1 cellular context compared by ENCODE assay signal in genomic region chr17:80454557-80455327, GRCh38.
A peak's percentile ranks its signal among the peaks of the same experiment; 100 is the strongest.
TF ChIP-seq lines count a peak whose summit lies in the region.

No MANE protein-coding gene starts in this region.

TF ChIP-seq in HepG2, 621 proteins besides CTCF, POLR2A, EP300 and RAD21 (continued from another document and continues in another):
- TF ChIP-seq ZNF646 (CRISPR knock-in tag; IDR thresholded peaks at IDR 0.05) = no peak
- peak; percentile 79; the same call in 1 of the 2 replicates for TF ChIP-seq ZNF431 (CRISPR knock-in tag; IDR thresholded peaks at IDR 0.05; ENCODE audit: borderline replicate concordance, low read depth)
- TF ChIP-seq ARNT (IDR thresholded peaks at IDR 0.05) = no peak
- TF ChIP-seq ZNF260 (CRISPR knock-in tag; IDR thresholded peaks at IDR 0.05; ENCODE audit: borderline replicate concordance, low read depth) = 0 out of 2 replicates have a peak, but pooled peaks have one; percentile 46
- no peak; the same call in 1 of the 2 replicates for TF ChIP-seq ZNF772 (CRISPR knock-in tag; IDR thresholded peaks at IDR 0.05)
- peak; percentile 91 for TF ChIP-seq HINFP (CRISPR knock-in tag; IDR thresholded peaks at IDR 0.05; ENCODE audit: low read depth)
- TF ChIP-seq SP5 (CRISPR knock-in tag; IDR thresholded peaks at IDR 0.05; ENCODE audit: borderline replicate concordance, low read depth) = peak; percentile 72
- TF ChIP-seq NFYC (CRISPR knock-in tag; IDR thresholded peaks at IDR 0.05) = peak; percentile 74
- TF ChIP-seq FOXC1 (CRISPR knock-in tag; IDR thresholded peaks at IDR 0.05; ENCODE audit: borderline replicate concordance) = peak; percentile 91
- no peak; the same call in 1 of the 2 replicates for TF ChIP-seq ZNF746 (CRISPR knock-in tag; IDR thresholded peaks at IDR 0.05)
- peak; percentile 93 for TF ChIP-seq EEA1 (CRISPR knock-in tag; IDR thresholded peaks at IDR 0.05; ENCODE audit: borderline replicate concordance)
- peak; percentile 48 for TF ChIP-seq FOSL2 (CRISPR knock-in tag; IDR thresholded peaks at IDR 0.05)
- 0 out of 2 replicates have a peak, but pooled peaks have one; percentile 16 for TF ChIP-seq NFATC3 (CRISPR knock-in tag; IDR thresholded peaks at IDR 0.05)
- TF ChIP-seq GATAD2A (CRISPR knock-in tag; IDR thresholded peaks at IDR 0.05) = no peak
- peak; percentile 98 for TF ChIP-seq GMEB1 (CRISPR knock-in tag; IDR thresholded peaks at IDR 0.05; ENCODE audit: borderline replicate concordance)
- no peak; the same call in 1 of the 2 replicates for TF ChIP-seq SMAD3 (CRISPR knock-in tag; IDR thresholded peaks at IDR 0.05)
- peak; percentile 84; the same call in 1 of the 2 replicates for TF ChIP-seq ETS1 (CRISPR knock-in tag; IDR thresholded peaks at IDR 0.05)
- TF ChIP-seq ZNF510 (CRISPR knock-in tag; IDR thresholded peaks at IDR 0.05; ENCODE audit: low read depth) = peak; percentile 69; the same call in 1 of the 2 replicates
- TF ChIP-seq ZFX (CRISPR knock-in tag; IDR thresholded peaks at IDR 0.05; ENCODE audit: low read depth) = peak; percentile 95
- peak; percentile 76 for TF ChIP-seq ZNF777 (CRISPR knock-in tag; IDR thresholded peaks at IDR 0.05)
- TF ChIP-seq ZFP62 (CRISPR knock-in tag; IDR thresholded peaks at IDR 0.05) = no peak
- no peak for TF ChIP-seq ZBTB21 (CRISPR knock-in tag; IDR thresholded peaks at IDR 0.05)
- TF ChIP-seq TBX2 (CRISPR knock-in tag; IDR thresholded peaks at IDR 0.05; ENCODE audit: borderline replicate concordance) = peak; percentile 67; the same call in 1 of the 2 replicates
- peak; percentile 82; the same call in 1 of the 2 replicates for TF ChIP-seq NR2C2 (CRISPR knock-in tag; IDR thresholded peaks at IDR 0.05; ENCODE audit: borderline replicate concordance)
- TF ChIP-seq NRL (CRISPR knock-in tag; IDR thresholded peaks at IDR 0.05; ENCODE audit: borderline replicate concordance) = peak; percentile 90
- TF ChIP-seq CEBPG (CRISPR knock-in tag; IDR thresholded peaks at IDR 0.05) = no peak; the same call in 1 of the 2 replicates
- TF ChIP-seq SRF (IDR thresholded peaks at IDR 0.05; ENCODE audit: low read depth, low read length) = no peak
- no peak for TF ChIP-seq AHDC1 (CRISPR knock-in tag; IDR thresholded peaks at IDR 0.05; ENCODE audit: borderline replicate concordance)
- TF ChIP-seq ZNF280B (CRISPR knock-in tag; IDR thresholded peaks at IDR 0.05; ENCODE audit: borderline replicate concordance) = peak; percentile 82
- TF ChIP-seq ZNF33B (CRISPR knock-in tag; IDR thresholded peaks at IDR 0.05) = peak; percentile 56
- no peak for TF ChIP-seq CBX2 (IDR thresholded peaks at IDR 0.05; ENCODE audit: low read depth, low read length)
- peak; percentile 59; the same call in 1 of the 2 replicates for TF ChIP-seq CBX2 (CRISPR knock-in tag; IDR thresholded peaks at IDR 0.05; ENCODE audit: low read depth)
- TF ChIP-seq ZNF792 (CRISPR knock-in tag; IDR thresholded peaks at IDR 0.05) = peak; percentile 74
- TF ChIP-seq ZFY (CRISPR knock-in tag; IDR thresholded peaks at IDR 0.05) = peak; percentile 96
- peak; percentile 30; the same call in 1 of the 2 replicates for TF ChIP-seq BHLHE40 (IDR thresholded peaks at IDR 0.05; ENCODE audit: low read length)
- peak; percentile 91 for TF ChIP-seq ATF5 (CRISPR knock-in tag; IDR thresholded peaks at IDR 0.05; ENCODE audit: low read depth)
- TF ChIP-seq ZNF253 (CRISPR knock-in tag; IDR thresholded peaks at IDR 0.05; ENCODE audit: borderline replicate concordance) = peak; percentile 83
- no peak; the same call in 1 of the 2 replicates for TF ChIP-seq MLX (CRISPR knock-in tag; IDR thresholded peaks at IDR 0.05)
- TF ChIP-seq ISL2 (CRISPR knock-in tag; IDR thresholded peaks at IDR 0.05) = peak; percentile 85
- TF ChIP-seq RELA (CRISPR knock-in tag; IDR thresholded peaks at IDR 0.05) = 0 out of 2 replicates have a peak, but pooled peaks have one; percentile 70
- TF ChIP-seq SYNCRIP (IDR thresholded peaks at IDR 0.05; ENCODE audit: insufficient read depth, low read depth, low read length) = no peak
- peak; percentile 46; the same call in 1 of the 2 replicates for TF ChIP-seq HCFC1 (IDR thresholded peaks at IDR 0.05; ENCODE audit: low read depth, low read length)
- TF ChIP-seq ZSCAN29 (CRISPR knock-in tag; conservative IDR thresholded peaks at IDR 0.05) = no peak; the same call in 1 of the 2 replicates
- TF ChIP-seq ATRX (CRISPR knock-in tag; IDR thresholded peaks at IDR 0.05; ENCODE audit: borderline replicate concordance) = no peak
- TF ChIP-seq ETV5 (CRISPR knock-in tag; IDR thresholded peaks at IDR 0.05; ENCODE audit: borderline replicate concordance) = peak; percentile 95
- TF ChIP-seq ZBTB1 (CRISPR knock-in tag; IDR thresholded peaks at IDR 0.05; ENCODE audit: borderline replicate concordance) = no peak
